17 cellular contexts compared by ENCODE assay signal in the genomic region with DNA sequence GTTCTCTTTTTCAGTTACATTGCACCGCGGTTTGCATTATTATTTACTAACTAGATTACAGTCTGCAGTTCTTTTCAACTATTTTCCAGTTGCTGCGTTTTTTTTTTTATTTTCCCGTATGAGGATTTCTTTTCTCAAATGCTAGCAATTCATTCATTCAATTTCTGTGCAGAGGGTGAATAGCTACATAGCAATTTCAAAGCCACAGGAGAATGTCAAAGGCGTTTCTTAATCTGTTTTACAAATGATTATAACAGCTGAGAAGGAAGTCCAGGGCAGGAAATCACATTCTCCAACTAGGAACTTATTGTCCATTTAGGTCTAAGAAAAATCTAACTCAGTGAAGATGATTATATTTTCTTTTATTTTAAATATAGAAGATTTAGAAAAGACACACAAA.
A peak's percentile ranks its signal among the peaks of the same experiment; 100 is the strongest.
DNase-seq lines count a peak whose midpoint lies in the region; ATAC-seq and TF ChIP-seq lines count a peak whose summit lies in the region.
"Had no signal": no experiment of that assay in that cellular context is flagged by ENCODE, and none has a peak within 500 bp of the region (broad histone marks: within the 10 kb centered on the region; RNA-seq: fewer than 3 reads in every experiment).

No MANE protein-coding gene starts in this region.

- TF ChIP-seq CTCF in cardiac fibroblast (IDR thresholded peaks at IDR 0.05; ENCODE audit: low read depth, low read length): no peak
- no peak for TF ChIP-seq CTCF in fibroblast of pulmonary artery (IDR thresholded peaks at IDR 0.05; ENCODE audit: low read length, missing control alignments)
- TF ChIP-seq CTCF in suprapubic skin (IDR thresholded peaks at IDR 0.05): no peak

- H3K9me3 ChIP-seq in suprapubic skin: no peaks in the 10 kb centered on the region
- H3K9me3 ChIP-seq: BE2C, HAP-1 had no signal

- no peaks in the 10 kb centered on the region for H3K4me1 ChIP-seq in suprapubic skin
- H3K4me1 ChIP-seq: BE2C, HAP-1 had no signal

- H3K27ac ChIP-seq in suprapubic skin: no peak overlapping the region
- H3K27ac ChIP-seq: C4-2B had no signal

- WGBS in suprapubic skin: 77% methylated on average over 5 of the region's 5 CpGs

- peak; percentile 79 for DNase-seq in LHCN-M2 (ENCODE audit: low read depth)
- DNase-seq in cardiac fibroblast (ENCODE audit: low read depth in 2 of 2): peak; percentile 2 to 10
- peak; percentile 11 for DNase-seq in fibroblast of pulmonary artery (ENCODE audit: low read depth)
- peak; percentile 4 for DNase-seq in skeletal muscle cell (ENCODE audit: low read depth)
- DNase-seq in suprapubic skin (ENCODE audit: low spot score in 2 of 2): no peak
- no peak for DNase-seq in stimulated activated CD4-positive, alpha-beta T cell treated with anti-CD3 and anti-CD28 coated beads, Interleukin-1b, Interleukin-23, amount 100 ng/mL, for 48 hours
- DNase-seq: BE2C; CD4-positive, alpha-beta memory T cell; COR-L47; DMS153; DMS79 treated with DMSO at 0.1 percent for 48 hours; EL; GDM1 had no signal

- H3K4me3 ChIP-seq in cardiac fibroblast (replicated peaks in 1 of 2; ENCODE audit: low read depth in 2 of 2, low read length in 2 of 2) (no peak overlapping the region), fibroblast of pulmonary artery (replicated peaks; ENCODE audit: low read depth, low read length) (no peak overlapping the region), skeletal muscle cell (ENCODE audit: low read depth, low read length) (no peak overlapping the region), suprapubic skin (no peak overlapping the region)
- H3K4me3 ChIP-seq: HAP-1 had no signal

- no peaks in the 10 kb centered on the region for H3K36me3 ChIP-seq in suprapubic skin
- H3K36me3 ChIP-seq: BE2C, HAP-1 had no signal

- no peak for TF ChIP-seq EP300 in suprapubic skin (IDR thresholded peaks at IDR 0.05)

- ATAC-seq in GM19397 (IDR thresholded peaks at IDR 0.05; ENCODE audit: unreplicated experiment): no peak
- ATAC-seq: HepG2 had no signal

- no peak for TF ChIP-seq POLR2A in suprapubic skin (IDR thresholded peaks at IDR 0.05)

- H3K27me3 ChIP-seq in suprapubic skin: no peaks in the 10 kb centered on the region
- H3K27me3 ChIP-seq: BE2C had no signal

Comparison
In these comparisons a context has a peak if more than half of its experiments do, and no peak if none do; other contexts are left out.
1. DNase-seq: peak in LHCN-M2 (single experiment), cardiac fibroblast (2 of 2), fibroblast of pulmonary artery (single experiment) and skeletal muscle cell (single experiment); none in suprapubic skin (0 of 2) and stimulated activated CD4-positive, alpha-beta T cell treated with anti-CD3 and anti-CD28 coated beads, Interleukin-1b, Interleukin-23, amount 100 ng/mL, for 48 hours (single experiment).